Comparison of ENCODE assay signal across 11 cellular contexts in genomic region chr20:1327241-1327653, GRCh38. TPM values are rescaled to one million over a fixed set of nuclear protein-coding genes. Genes with fewer than 3 reads are reported as not detected.
DNase-seq lines count a peak whose midpoint lies in the region; ATAC-seq, FAIRE-seq and TF ChIP-seq lines count a peak whose summit lies in the region.
"Had no signal": no experiment of that assay in that cellular context is flagged by ENCODE, and none has a peak within 500 bp of the region (broad histone marks: within the 10 kb centered on the region; RNA-seq: fewer than 3 reads in every experiment).

No MANE protein-coding gene starts in this region.

- TF ChIP-seq RAD21 in A549 (conservative IDR thresholded peaks at IDR 0.05 in 1 of 2, IDR thresholded peaks at IDR 0.05 in 1 of 2) = no peak

- no peaks in the 10 kb centered on the region for H3K9me3 ChIP-seq in A549

- TF ChIP-seq CTCF in A549 (IDR thresholded peaks at IDR 0.05) = no peak
- no peak for TF ChIP-seq CTCF in bronchial epithelial cell (IDR thresholded peaks at IDR 0.05; ENCODE audit: insufficient read depth, low read length, severe bottlenecking)

- no peak overlapping the region for H3K27ac ChIP-seq in A549

- POLR2A ChIA-PET in A549 (lab: Yijun Ruan, JAX) = interaction anchor here (0.6 kb wide), 1 partner anchor 106 kb away, joined by 4 read pairs; no protein-coding TSS in a partner anchor

- DNase-seq in A549 (ENCODE audit: low read depth in 1 of 2, low spot score in 1 of 2) (no peak), LHCN-M2 (ENCODE audit: low read depth) (peak; percentile 64), bronchial epithelial cell (ENCODE audit: low read depth) (peak; percentile 70), memory B cell (ENCODE audit: low spot score in 2 of 2) (peak in 1 of 2 donors; percentile 10), dedifferentiated amniotic fluid mesenchymal stem cell (ENCODE audit: extremely low spot score) (no peak), DMS79 (lab: John Stamatoyannopoulos, UW) (no peak)
- DNase-seq: NCI-H1092 had no signal

- FAIRE-seq in A549 (lab: Jason Lieb, UNC) = no peak
- FAIRE-seq in bronchial epithelial cell (lab: Jason Lieb, UNC) = no peak
- FAIRE-seq: endometrium had no signal

- no peaks in the 10 kb centered on the region for H3K27me3 ChIP-seq in bronchial epithelial cell (ENCODE audit: control insufficient read depth, insufficient read depth, low read length)

- no peaks in the 10 kb centered on the region for H3K36me3 ChIP-seq in bronchial epithelial cell (ENCODE audit: control insufficient read depth, insufficient read depth, low read length)

- H3K36me3 Mint-ChIP-seq in memory B cell = peaks cover 8% of the 10 kb centered on the region

- ATAC-seq in A549 (no peak), memory B cell (ENCODE audit: low read depth) (no peak), HG02884 (IDR thresholded peaks at IDR 0.05; ENCODE audit: unreplicated experiment) (no peak), GM18517 (IDR thresholded peaks at IDR 0.05; ENCODE audit: unreplicated experiment) (no peak)

- H3K4me3 ChIP-seq in A549 = no peak overlapping the region
- H3K4me3 ChIP-seq in bronchial epithelial cell (ENCODE audit: low read depth, low read length) = peak overlapping the region; percentile 6

- H3K27ac Mint-ChIP-seq in memory B cell = no peak overlapping the region
- H3K27ac Mint-ChIP-seq: stimulated activated naive CD8-positive, alpha-beta T cell treated with anti-CD3 and anti-CD28 coated beads, Interleukin-15, Interleukin-2, amounts not matched to agents 100 ng/mL and 50 ng/mL, for 24 hours had no signal

- CTCF ChIA-PET in A549 (lab: Yijun Ruan, JAX) = interaction anchor here (0.9 to 2.5 kb wide), 6 partner anchors 11 to 176 kb away, joined by 3 to 9 read pairs (median 7); no protein-coding TSS in a partner anchor

- H3K4me1 ChIP-seq in A549 = peaks cover 37% of the 10 kb centered on the region

- H3K4me3 Mint-ChIP-seq in memory B cell = peak overlapping the region; percentile 6
- H3K4me3 Mint-ChIP-seq: stimulated activated naive CD8-positive, alpha-beta T cell treated with anti-CD3 and anti-CD28 coated beads, Interleukin-15, Interleukin-2, amounts not matched to agents 100 ng/mL and 50 ng/mL, for 24 hours had no signal

- no peak for TF ChIP-seq EP300 in A549 (IDR thresholded peaks at IDR 0.05)

- 92% methylated on average over 8 of the region's 8 CpGs for WGBS in A549 (ENCODE audit: missing lambda C conversion rate)

- H3K4me1 Mint-ChIP-seq in memory B cell = peaks cover 31% of the 10 kb centered on the region

- no peak for TF ChIP-seq POLR2A in A549 (IDR thresholded peaks at IDR 0.05; ENCODE audit: low read length)

- H3K27me3 Mint-ChIP-seq in memory B cell = no peaks in the 10 kb centered on the region
- H3K27me3 Mint-ChIP-seq: stimulated activated naive CD8-positive, alpha-beta T cell treated with anti-CD3 and anti-CD28 coated beads, Interleukin-15, Interleukin-2, amounts not matched to agents 100 ng/mL and 50 ng/mL, for 24 hours had no signal

- H3K9me3 Mint-ChIP-seq in memory B cell = no peaks in the 10 kb centered on the region
- H3K9me3 Mint-ChIP-seq: stimulated activated naive CD8-positive, alpha-beta T cell treated with anti-CD3 and anti-CD28 coated beads, Interleukin-15, Interleukin-2, amounts not matched to agents 100 ng/mL and 50 ng/mL, for 24 hours had no signal

- peak overlapping the region; percentile 95 for H3K4me2 ChIP-seq in A549

TF ChIP-seq in A549, 52 proteins besides CTCF, POLR2A, EP300 and RAD21:
- TF ChIP-seq MYC (IDR thresholded peaks at IDR 0.05; ENCODE audit: borderline replicate concordance, low read length) (no peak), ATOH8 (CRISPR knock-in tag; IDR thresholded peaks at IDR 0.05; ENCODE audit: low read depth) (no peak), RCOR1 (IDR thresholded peaks at IDR 0.05; ENCODE audit: low read depth, low read length) (no peak), FOXS1 (CRISPR knock-in tag; IDR thresholded peaks at IDR 0.05) (no peak), JUN (IDR thresholded peaks at IDR 0.05) (no peak), MAZ (IDR thresholded peaks at IDR 0.05; ENCODE audit: borderline replicate concordance, low read depth, low read length) (no peak), ELK1 (IDR thresholded peaks at IDR 0.05; ENCODE audit: low read depth, low read length) (no peak), FOSL2 (IDR thresholded peaks at IDR 0.05) (no peak), FOSL2 (CRISPR knock-in tag; IDR thresholded peaks at IDR 0.05) (no peak), E2F6 (IDR thresholded peaks at IDR 0.05; ENCODE audit: borderline replicate concordance, low read depth) (no peak), ZNF302 (CRISPR knock-in tag; IDR thresholded peaks at IDR 0.05) (no peak), TFCP2L1 (CRISPR knock-in tag; IDR thresholded peaks at IDR 0.05) (no peak), HES2 (IDR thresholded peaks at IDR 0.05) (no peak), HOXB5 (CRISPR knock-in tag; IDR thresholded peaks at IDR 0.05) (no peak), BCL3 (IDR thresholded peaks at IDR 0.05) (no peak), GATA3 (IDR thresholded peaks at IDR 0.05; ENCODE audit: borderline replicate concordance) (no peak), ZSCAN20 (CRISPR knock-in tag; IDR thresholded peaks at IDR 0.05) (no peak), SMC3 (IDR thresholded peaks at IDR 0.05) (no peak)

RNA-seq across cellular contexts. Expression of gene SDCBP2, which starts 1.7 kb away (rescaled TPM):
- polyA plus RNA-seq in A549 (2011; rRNA removed) (0.53 and 0.58 TPM in 2 replicates), A549 (2017; fragmentation: RNase III; extraction: RNeasy Plus Mini Kit Qiagen cat#74134 plus additional on column Dnase treatment) (0.35 to 0.51 TPM (median 0.39 TPM) in 3 replicates)
- 0.40 and 0.47 TPM in 2 replicates for polyA plus RNA-seq in A549 (2012; cell fraction: cytosol; rRNA removed)
- polyA plus RNA-seq in A549 (2012; cell fraction: nucleus; rRNA removed) = 0.84 and 1.4 TPM in 2 replicates
- 0.34 TPM in 1 of 2 replicates, not detected in the other for polyA minus RNA-seq in A549 (2011; rRNA and poly(A)+ RNA removed)
- total RNA-seq in LHCN-M2 (2014; rRNA removed) (1.5 and 2.9 TPM in 2 replicates), bronchial epithelial cell (96.4 and 176 TPM in 2 replicates)
- 1.1 TPM for polyA plus RNA-seq in LHCN-M2 (2012)

Comparison
In these comparisons a context has a peak if more than half of its experiments do, and no peak if none do; other contexts are left out.
1. DNase-seq: peak in LHCN-M2 (single experiment) and bronchial epithelial cell (single experiment); none in A549 (0 of 2), dedifferentiated amniotic fluid mesenchymal stem cell (single experiment) and DMS79 (single experiment).
2. RNA of gene SDCBP2, which starts 1.7 kb away (total RNA-seq): 96.4 to 176 TPM in bronchial epithelial cell; 1.5 to 2.9 TPM in LHCN-M2; every median in the first group is over 10 times any median in the second.